ENCODE assay signal across 17 cellular contexts in genomic region chr3:115999598-115999997, GRCh38.
A peak's percentile ranks its signal among the peaks of the same experiment; 100 is the strongest.
DNase-seq lines count a peak whose midpoint lies in the region; ATAC-seq and TF ChIP-seq lines count a peak whose summit lies in the region.
"Had no signal": no experiment of that assay in that cellular context is flagged by ENCODE, and none has a peak within 500 bp of the region (broad histone marks: within the 10 kb centered on the region; RNA-seq: fewer than 3 reads in every experiment).

No MANE protein-coding gene starts in this region.

- no peak overlapping the region for H3K4ac ChIP-seq in H9 (ENCODE audit: low read depth, low read length)
- H3K4ac ChIP-seq in mesenchymal stem cell (ENCODE audit: low read depth in 1 of 2, low read length in 2 of 2) = peak overlapping the region in 1 of 2 experiments; percentile 51

- H2AK5ac ChIP-seq in H9 (ENCODE audit: insufficient read length, low read length) (no peak overlapping the region), mesenchymal stem cell (ENCODE audit: low read length, severe bottlenecking) (peak overlapping the region; percentile 93)

- no peak overlapping the region for H3K23ac ChIP-seq in H9 (ENCODE audit: insufficient read length, low read depth, low read length)
- H3K23ac ChIP-seq in mesenchymal stem cell (ENCODE audit: low read length in 2 of 2) = no peak overlapping the region

- CTCF ChIA-PET in CD4-positive, alpha-beta T cell (lab: Charles Lee) = no interaction called here

- no peak overlapping the region for H3K4me3 ChIP-seq in mesenchymal stem cell (ENCODE audit: insufficient read depth in 1 of 2, low read depth in 1 of 2, low read length in 2 of 2)
- no peak overlapping the region for H3K4me3 ChIP-seq in esophagus squamous epithelium
- H3K4me3 ChIP-seq: adrenal gland had no signal

- H3K4me3 Mint-ChIP-seq in H9 = no peak overlapping the region
- H3K4me3 Mint-ChIP-seq in CD4-positive, alpha-beta T cell = no peak overlapping the region

- H3K27ac ChIP-seq in H9 (ENCODE audit: insufficient read length, low read depth, low read length) (no peak overlapping the region), angular gyrus (ENCODE audit: low read depth, low read length) (peak overlapping the region; percentile 32), mesenchymal stem cell (ENCODE audit: low read length, poor library complexity, severe bottlenecking) (peak overlapping the region; percentile 95), esophagus squamous epithelium (no peak overlapping the region)
- no peak overlapping the region for H3K27ac ChIP-seq in CD4-positive, alpha-beta T cell (ENCODE audit: low read depth, low read length)
- H3K27ac ChIP-seq: adrenal gland, parathyroid adenoma had no signal

- no peak overlapping the region for H3K56ac ChIP-seq in H9 (ENCODE audit: insufficient read length, low read depth, low read length)

- H3K14ac ChIP-seq in H9 (ENCODE audit: insufficient read depth, low read length) (0 out of 2 replicates have a peak overlapping the region, but pooled peaks have one; percentile 8), mesenchymal stem cell (ENCODE audit: low read length in 2 of 2) (no peak overlapping the region)

- no peaks in the 10 kb centered on the region for H4K20me1 ChIP-seq in H9 (ENCODE audit: control insufficient read depth, insufficient read depth, insufficient read length)

- no CpG with 5 or more reads among the region's 4 CpGs for WGBS in H9 (ENCODE audit: extremely low coverage, insufficient read length, low lambda C conversion rate)
- WGBS in mesenchymal stem cell = 26% methylated on average over 4 of the region's 4 CpGs
- WGBS in esophagus squamous epithelium, 2 donors = 65 to 68% methylated on average over 3 of the region's 4 CpGs

- peaks cover 4% of the 10 kb centered on the region; the same call in 1 of the 2 replicates for H3K27me3 Mint-ChIP-seq in H9 (ENCODE audit: low read depth)
- no peaks in the 10 kb centered on the region for H3K27me3 Mint-ChIP-seq in CD4-positive, alpha-beta T cell

- H3K4me2 ChIP-seq in H9 (ENCODE audit: insufficient read depth, insufficient read length, low read length) (no peak overlapping the region), mesenchymal stem cell (ENCODE audit: low read length, poor library complexity, severe bottlenecking) (peak overlapping the region; percentile 28)

- ATAC-seq in HG03457 (IDR thresholded peaks at IDR 0.05; ENCODE audit: unreplicated experiment) = no peak
- no peak for ATAC-seq in CD4-positive, alpha-beta T cell (ENCODE audit: poor library complexity)
- no peak for ATAC-seq in GM19467 (IDR thresholded peaks at IDR 0.05; ENCODE audit: unreplicated experiment)

- POLR2A ChIA-PET in CD4-positive, alpha-beta T cell (lab: Charles Lee) = no interaction called here

- peak overlapping the region in 1 of 3 experiments; percentile 63; a peak in 1 of 7 replicates for H3K27ac Mint-ChIP-seq in H9
- H3K27ac Mint-ChIP-seq in CD4-positive, alpha-beta T cell = no peak overlapping the region

- H3K27me3 ChIP-seq in H9 (ENCODE audit: insufficient read depth, low read length) (no peaks in the 10 kb centered on the region), mesenchymal stem cell (ENCODE audit: control insufficient read depth in 1 of 2, insufficient read depth in 1 of 2, low read length in 2 of 2) (no peaks in the 10 kb centered on the region), esophagus squamous epithelium (no peaks in the 10 kb centered on the region)
- H3K27me3 ChIP-seq in CD4-positive, alpha-beta T cell (ENCODE audit: control insufficient read depth, insufficient read depth, low read length) = no peaks in the 10 kb centered on the region
- H3K27me3 ChIP-seq: adrenal gland had no signal

- no peaks in the 10 kb centered on the region for H3K36me3 ChIP-seq in mesenchymal stem cell (ENCODE audit: control insufficient read depth in 1 of 2, insufficient read depth in 2 of 2, low read depth in 1 of 2, low read length in 2 of 2)
- H3K36me3 ChIP-seq in esophagus squamous epithelium = no peaks in the 10 kb centered on the region
- H3K36me3 ChIP-seq: adrenal gland had no signal

- TF ChIP-seq POLR2A in esophagus squamous epithelium (IDR thresholded peaks at IDR 0.05) = no peak

- H3K4me1 ChIP-seq in H9 (ENCODE audit: insufficient read depth, low read length) (no peaks in the 10 kb centered on the region; the same call in 1 of the 2 replicates), mesenchymal stem cell (ENCODE audit: control insufficient read depth, insufficient read depth, low read depth, low read length) (peaks cover 12% of the 10 kb centered on the region), esophagus squamous epithelium (no peaks in the 10 kb centered on the region)
- H3K4me1 ChIP-seq: adrenal gland, parathyroid adenoma had no signal

- no peak overlapping the region for H2BK12ac ChIP-seq in H9 (ENCODE audit: insufficient read length, low read depth, low read length)
- H2BK12ac ChIP-seq in mesenchymal stem cell (ENCODE audit: low read length in 2 of 2) = peak overlapping the region; percentile 85 to 97

- H2BK20ac ChIP-seq in H9 (ENCODE audit: low read depth, low read length, poor library complexity, severe bottlenecking) = no peak overlapping the region

- H4K8ac ChIP-seq in H9 (replicated peaks; ENCODE audit: insufficient read length, low read depth, low read length) = no peak overlapping the region
- peak overlapping the region; percentile 29 for H4K8ac ChIP-seq in mesenchymal stem cell (ENCODE audit: low read length)

- no peaks in the 10 kb centered on the region for H3K79me2 ChIP-seq in H9 (ENCODE audit: insufficient read depth, low read length)
- H3K79me2 ChIP-seq: parathyroid adenoma had no signal

- no peaks in the 10 kb centered on the region for H3K36me3 Mint-ChIP-seq in H9 (ENCODE audit: insufficient read depth in 1 of 3, low read depth in 3 of 3)
- no peaks in the 10 kb centered on the region for H3K36me3 Mint-ChIP-seq in CD4-positive, alpha-beta T cell (ENCODE audit: low read depth)

- no peaks in the 10 kb centered on the region for H3K9me3 ChIP-seq in H9 (ENCODE audit: control insufficient read depth, low read depth, low read length)
- H3K9me3 ChIP-seq in mesenchymal stem cell (ENCODE audit: control insufficient read depth, low read length) = no peaks in the 10 kb centered on the region
- H3K9me3 ChIP-seq in esophagus squamous epithelium = no peaks in the 10 kb centered on the region
- H3K9me3 ChIP-seq in CD4-positive, alpha-beta T cell (ENCODE audit: control insufficient read depth, low read length) = no peaks in the 10 kb centered on the region
- H3K9me3 ChIP-seq: adrenal gland had no signal

- H2BK120ac ChIP-seq in H9 (ENCODE audit: low read depth, low read length, poor library complexity, severe bottlenecking) = no peak overlapping the region
- peak overlapping the region; percentile 54 for H2BK120ac ChIP-seq in mesenchymal stem cell (ENCODE audit: low read depth, low read length)

- no peaks in the 10 kb centered on the region for H3K79me1 ChIP-seq in H9 (ENCODE audit: insufficient read depth, low read depth, low read length, poor library complexity, severe bottlenecking)
- peaks cover 7% of the 10 kb centered on the region for H3K79me1 ChIP-seq in mesenchymal stem cell (replicated peaks; ENCODE audit: low read length, poor library complexity, severe bottlenecking)

- H3K18ac ChIP-seq in H9 (ENCODE audit: insufficient read length, low read depth, low read length) = no peak overlapping the region
- H3K18ac ChIP-seq in mesenchymal stem cell (ENCODE audit: low read depth in 1 of 2, low read length in 2 of 2) = peak overlapping the region in 1 of 2 experiments; percentile 80

- H3T11ph ChIP-seq in H9 (ENCODE audit: low read length) = no peak overlapping the region

- H4K91ac ChIP-seq in H9 (ENCODE audit: insufficient read length, low read depth, low read length) (no peak overlapping the region), mesenchymal stem cell (ENCODE audit: low read length) (peak overlapping the region; percentile 90)

- no peaks in the 10 kb centered on the region; a peak in 1 of 5 replicates for H3K9me3 Mint-ChIP-seq in H9
- H3K9me3 Mint-ChIP-seq in CD4-positive, alpha-beta T cell = peaks cover 3% of the 10 kb centered on the region

- H2BK5ac ChIP-seq in H9 (ENCODE audit: insufficient read length, low read length) (no peak overlapping the region), mesenchymal stem cell (ENCODE audit: low read depth, low read length, poor library complexity, severe bottlenecking) (peak overlapping the region; percentile 79)

- no peaks in the 10 kb centered on the region for H3K23me2 ChIP-seq in H9 (ENCODE audit: insufficient read length, low read depth, low read length, poor library complexity, severe bottlenecking)

- DNase-seq in Ammon's horn (ENCODE audit: low spot score) (peak; percentile 12), H9 (peak; percentile 29), mesenchymal stem cell (peak; percentile 24), esophagus squamous epithelium (lab: John Stamatoyannopoulos, UW) (no peak)
- DNase-seq in CD4-positive, alpha-beta T cell = no peak
- DNase-seq: activated CD4-positive, CD25-positive, alpha-beta regulatory T cell treated with anti-CD3 and anti-CD28 coated beads, Interleukin-2, amount 50 U/mL, for 72 hours; activated T-cell treated with anti-CD3 and anti-CD28 coated beads for 4 hours; cortex of kidney; DND-41; GOT3; NCI-H2081 treated with DMSO at 0.1 percent for 48 hours; stimulated activated CD4-positive, alpha-beta T cell treated with anti-CD3 and anti-CD28 coated beads, Interleukin-1b, Interleukin-23, amount 100 ng/mL, for 48 hours had no signal

- H2BK15ac ChIP-seq in H9 (ENCODE audit: low read depth, low read length) = no peak overlapping the region
- no peak overlapping the region for H2BK15ac ChIP-seq in mesenchymal stem cell (ENCODE audit: low read depth, poor library complexity, severe bottlenecking)

- no peak overlapping the region for H3K9ac ChIP-seq in H9 (ENCODE audit: extremely low read depth, insufficient read length, low read length)
- H3K9ac ChIP-seq in mesenchymal stem cell (ENCODE audit: low read length) = peak overlapping the region; percentile 41
- H3K9ac ChIP-seq: parathyroid adenoma had no signal

- H2AFZ ChIP-seq in H9 (ENCODE audit: low read length) = no peak overlapping the region
- H2AFZ ChIP-seq in mesenchymal stem cell (ENCODE audit: low read depth, low read length) = peak overlapping the region; percentile 18
- H2AFZ ChIP-seq: parathyroid adenoma had no signal

- intact Hi-C loops in esophagus squamous epithelium (cut with DNase I) = no loop called here
- intact Hi-C loops in CD4-positive, alpha-beta T cell (cut with DNase I, micrococcal nuclease) = no loop called here

- H4K5ac ChIP-seq in H9 (ENCODE audit: insufficient read length, low read depth, low read length) = no peak overlapping the region

- TF ChIP-seq CTCF in H9 (conservative IDR thresholded peaks at IDR 0.05) (no peak), esophagus squamous epithelium (IDR thresholded peaks at IDR 0.05) (no peak)
- no peak for TF ChIP-seq CTCF in CD4-positive, alpha-beta T cell (IDR thresholded peaks at IDR 0.05)

- H3K4me1 Mint-ChIP-seq in H9 = peaks cover 14 to 19% of the 10 kb centered on the region in 2 experiments
- no peaks in the 10 kb centered on the region for H3K4me1 Mint-ChIP-seq in CD4-positive, alpha-beta T cell (ENCODE audit: low read depth)

Comparison
In these comparisons a context has a peak if more than half of its experiments do, and no peak if none do; other contexts are left out.
1. DNase-seq: peak in Ammon's horn (single experiment), H9 (single experiment) and mesenchymal stem cell (single experiment); none in esophagus squamous epithelium (single experiment) and CD4-positive, alpha-beta T cell (0 of 10).
2. H3K27ac ChIP-seq: peak in angular gyrus (single experiment) and mesenchymal stem cell (single experiment); none in H9 (single experiment), esophagus squamous epithelium (0 of 4) and CD4-positive, alpha-beta T cell (single experiment).